In genomic region chr20:34512266-34512954, GRCh38 we compare ENCODE assay signal across 1 cellular context.
A peak's percentile ranks its signal among the peaks of the same experiment; 100 is the strongest.
TF ChIP-seq lines count a peak whose summit lies in the region.

No MANE protein-coding gene starts in this region.

TF ChIP-seq in HepG2, 621 proteins besides CTCF, POLR2A, EP300 and RAD21 (continued from another document and continues in another):
- TF ChIP-seq CREB3 (CRISPR knock-in tag; IDR thresholded peaks at IDR 0.05) (no peak), SAP130 (CRISPR knock-in tag; IDR thresholded peaks at IDR 0.05; ENCODE audit: low read depth) (peak; percentile 82), BCL6 (CRISPR knock-in tag; IDR thresholded peaks at IDR 0.05) (peak; percentile 14; the same call in 1 of the 2 replicates), CENPBD1 (CRISPR knock-in tag; IDR thresholded peaks at IDR 0.05; ENCODE audit: borderline replicate concordance, low read depth) (no peak), CENPX (CRISPR knock-in tag; IDR thresholded peaks at IDR 0.05) (no peak), ZNF580 (CRISPR knock-in tag; IDR thresholded peaks at IDR 0.05; ENCODE audit: borderline replicate concordance, low read depth) (peak; percentile 70; the same call in 1 of the 2 replicates), ZNF121 (CRISPR knock-in tag; IDR thresholded peaks at IDR 0.05) (0 out of 2 replicates have a peak, but pooled peaks have one; percentile 5), STAT5B (CRISPR knock-in tag; IDR thresholded peaks at IDR 0.05) (0 out of 2 replicates have a peak, but pooled peaks have one; percentile 65), SNAPC5 (CRISPR knock-in tag; IDR thresholded peaks at IDR 0.05; ENCODE audit: borderline replicate concordance) (no peak), SOX13 (IDR thresholded peaks at IDR 0.05) (no peak), SOX13 (CRISPR knock-in tag; conservative IDR thresholded peaks at IDR 0.05 in 1 of 2, IDR thresholded peaks at IDR 0.05 in 1 of 2) (peak in 1 of 2 experiments; percentile 80; a peak in 2 of 4 replicates), ZNF713 (CRISPR knock-in tag; IDR thresholded peaks at IDR 0.05) (no peak), ZNF317 (CRISPR knock-in tag; IDR thresholded peaks at IDR 0.05) (0 out of 2 replicates have a peak, but pooled peaks have one; percentile 51), SSRP1 (CRISPR knock-in tag; IDR thresholded peaks at IDR 0.05) (peak; percentile 42; the same call in 1 of the 2 replicates), ZNF503 (CRISPR knock-in tag; IDR thresholded peaks at IDR 0.05) (peak; percentile 65; the same call in 1 of the 2 replicates), MEIS2 (CRISPR knock-in tag; IDR thresholded peaks at IDR 0.05) (peak; percentile 79; the same call in 1 of the 2 replicates), CAMTA2 (CRISPR knock-in tag; IDR thresholded peaks at IDR 0.05; ENCODE audit: borderline replicate concordance) (no peak), RBAK (CRISPR knock-in tag; IDR thresholded peaks at IDR 0.05) (0 out of 2 replicates have a peak, but pooled peaks have one; percentile 45), CREM (IDR thresholded peaks at IDR 0.05) (peak; percentile 29; the same call in 1 of the 2 replicates), CREM (CRISPR knock-in tag; IDR thresholded peaks at IDR 0.05) (no peak), ZNF232 (CRISPR knock-in tag; IDR thresholded peaks at IDR 0.05; ENCODE audit: borderline replicate concordance) (peak; percentile 33; the same call in 1 of the 2 replicates), SP5 (CRISPR knock-in tag; IDR thresholded peaks at IDR 0.05; ENCODE audit: borderline replicate concordance, low read depth) (peak; percentile 4; the same call in 1 of the 2 replicates), RFXAP (CRISPR knock-in tag; IDR thresholded peaks at IDR 0.05; ENCODE audit: borderline replicate concordance) (peak; percentile 70; the same call in 1 of the 2 replicates), ZNF724P (CRISPR knock-in tag; IDR thresholded peaks at IDR 0.05; ENCODE audit: borderline replicate concordance) (0 out of 2 replicates have a peak, but pooled peaks have one; percentile 41), TCF7L2 (IDR thresholded peaks at IDR 0.05; ENCODE audit: low read depth, low read length) (no peak), ZNF264 (CRISPR knock-in tag; IDR thresholded peaks at IDR 0.05) (0 out of 2 replicates have a peak, but pooled peaks have one; percentile 53), ZNF44 (CRISPR knock-in tag; IDR thresholded peaks at IDR 0.05) (no peak), MEF2D (CRISPR knock-in tag; IDR thresholded peaks at IDR 0.05) (0 out of 2 replicates have a peak, but pooled peaks have one; percentile 8), MEIS1 (CRISPR knock-in tag; IDR thresholded peaks at IDR 0.05; ENCODE audit: borderline replicate concordance) (peak; percentile 50; the same call in 1 of the 2 replicates), U2AF1 (optimal IDR thresholded peaks at IDR 0.05; ENCODE audit: low read depth, low read length) (no peak), NFIC (IDR thresholded peaks at IDR 0.05; ENCODE audit: low read length) (no peak), HINFP (CRISPR knock-in tag; IDR thresholded peaks at IDR 0.05; ENCODE audit: low read depth) (0 out of 2 replicates have a peak, but pooled peaks have one; percentile 55), ZNF577 (CRISPR knock-in tag; IDR thresholded peaks at IDR 0.05; ENCODE audit: borderline replicate concordance, low read depth) (no peak), ZNF142 (CRISPR knock-in tag; IDR thresholded peaks at IDR 0.05) (peak; percentile 41), ZFX (CRISPR knock-in tag; IDR thresholded peaks at IDR 0.05; ENCODE audit: low read depth) (peak; percentile 41), NR2C2 (CRISPR knock-in tag; IDR thresholded peaks at IDR 0.05; ENCODE audit: borderline replicate concordance) (no peak), ZFP1 (CRISPR knock-in tag; IDR thresholded peaks at IDR 0.05) (peak; percentile 73; the same call in 1 of the 2 replicates), UBTF (CRISPR knock-in tag; IDR thresholded peaks at IDR 0.05) (peak; percentile 23; the same call in 1 of the 2 replicates), MAZ (IDR thresholded peaks at IDR 0.05; ENCODE audit: borderline replicate concordance, low read depth, low read length) (no peak), MAZ (CRISPR knock-in tag; IDR thresholded peaks at IDR 0.05; ENCODE audit: low read depth) (no peak; the same call in none of the 2 replicates), ZBTB14 (CRISPR knock-in tag; IDR thresholded peaks at IDR 0.05) (no peak), ZBTB34 (CRISPR knock-in tag; IDR thresholded peaks at IDR 0.05) (0 out of 2 replicates have a peak, but pooled peaks have one; percentile 57), EED (CRISPR knock-in tag; IDR thresholded peaks at IDR 0.05) (no peak), TGIF2 (CRISPR knock-in tag; IDR thresholded peaks at IDR 0.05) (peak; percentile 87), TARDBP (CRISPR knock-in tag; IDR thresholded peaks at IDR 0.05) (no peak; the same call in 1 of the 2 replicates)
